Comparison of ENCODE assay signal across 29 cellular contexts in genomic region chr22:23796461-23796860, GRCh38. TPM values are rescaled to one million over a fixed set of nuclear protein-coding genes. Genes with fewer than 3 reads are reported as not detected.
A peak's percentile ranks its signal among the peaks of the same experiment; 100 is the strongest.
DNase-seq lines count a peak whose midpoint lies in the region; ATAC-seq and TF ChIP-seq lines count a peak whose summit lies in the region.
"Had no signal": no experiment of that assay in that cellular context is flagged by ENCODE, and none has a peak within 500 bp of the region (broad histone marks: within the 10 kb centered on the region; RNA-seq: fewer than 3 reads in every experiment).

No MANE protein-coding gene starts in this region.

- POLR2A ChIA-PET in SK-N-SH (lab: Yijun Ruan, JAX), result no interaction called here

- 93% methylated on average over 5 of the region's 5 CpGs for WGBS in SK-N-SH (ENCODE audit: low lambda C conversion rate)
- WGBS in heart left ventricle, 4 donors, result 65 to 78% (median 68%) methylated on average over 5 of the region's 5 CpGs

- ATAC-seq in SK-N-SH treated with all-trans-retinoic acid at 6 μM for 48 hours, result no peak
- no peak for ATAC-seq in stimulated activated naive B cell treated with anti-CD40 and anti-IgM and Interleukin-4, amounts not matched to agents 10 μg/mL and 1 μg/mL and 100 μg/mL, for 72 hours (replicated peaks)
- ATAC-seq in HG03045 (IDR thresholded peaks at IDR 0.05; ENCODE audit: unreplicated experiment), result no peak
- ATAC-seq in heart left ventricle, result no peak
- ATAC-seq in GM18517 (IDR thresholded peaks at IDR 0.05; ENCODE audit: unreplicated experiment), result no peak
- ATAC-seq: left cardiac atrium had no signal

- CTCF ChIA-PET in SK-N-SH (lab: Yijun Ruan, JAX), result interaction anchor here (1.4 kb wide), 1 partner anchor 53 kb away, joined by 5 read pairs; no protein-coding TSS in a partner anchor

- peaks cover 0 to 10% of the 10 kb centered on the region in 2 experiments; a peak in 1 of 4 replicates for H3K4me1 ChIP-seq in SK-N-SH (ENCODE audit: control insufficient read depth in 1 of 2, insufficient read depth in 2 of 2, low read depth in 1 of 2, low read length in 1 of 2)
- peaks cover 0 to 8% (median 5%) of the 10 kb centered on the region in 12 donors for H3K4me1 ChIP-seq in heart left ventricle

- H4K20me1 ChIP-seq in SK-N-SH (ENCODE audit: insufficient read depth), result peaks cover 15% of the 10 kb centered on the region

- H3K36me3 ChIP-seq in SK-N-SH (replicated peaks in 1 of 2; ENCODE audit: control insufficient read depth in 1 of 2, insufficient read depth in 2 of 2, low read length in 1 of 2) (peaks cover 43 to 57% of the 10 kb centered on the region in 2 experiments), heart left ventricle (peaks cover 0 to 97% (median 86%) of the 10 kb centered on the region in 9 donors)

- H3K27ac Mint-ChIP-seq in chondrocyte (ENCODE audit: unreplicated experiment), result peak overlapping the region; percentile 73
- H3K27ac Mint-ChIP-seq in mesothelial cell of epicardium, result peak overlapping the region; percentile 80
- H3K27ac Mint-ChIP-seq in stimulated activated naive B cell treated with anti-CD40 and anti-IgM and Interleukin-4, amounts not matched to agents 10 μg/mL and 1 μg/mL and 100 μg/mL, for 72 hours, result peak overlapping the region; percentile 67
- H3K27ac Mint-ChIP-seq: activated CD4-positive, alpha-beta T cell treated with anti-CD3 and anti-CD28 coated beads, Interleukin-2, amount 10 ng/mL, durations not matched to agents 7 days and 5 days; CD4-positive, alpha-beta T cell had no signal

- no peaks in the 10 kb centered on the region for H3K27me3 ChIP-seq in SK-N-SH (ENCODE audit: insufficient read depth)
- H3K27me3 ChIP-seq in heart left ventricle, result no peaks in the 10 kb centered on the region
- H3K27me3 ChIP-seq: adrenal gland, brain microvascular endothelial cell, tibial nerve had no signal

- no peak overlapping the region for H3K4me2 ChIP-seq in SK-N-SH
- H3K4me2 ChIP-seq: KMS-11 had no signal

- no peak overlapping the region for H2AFZ ChIP-seq in SK-N-SH (ENCODE audit: low read depth)

- peak; percentile 8 for DNase-seq in SK-N-SH
- peak; percentile 18 for DNase-seq in chondrocyte (ENCODE audit: low spot score)
- no peak for DNase-seq in mesothelial cell of epicardium (ENCODE audit: low spot score in 2 of 2, unreplicated experiment in 2 of 2)
- DNase-seq in stimulated activated naive B cell treated with anti-CD40 and anti-IgM and Interleukin-4, amounts not matched to agents 10 μg/mL and 1 μg/mL and 100 μg/mL, for 72 hours, result no peak
- DNase-seq in heart left ventricle, result no peak
- DNase-seq: activated CD4-positive, alpha-beta T cell treated with anti-CD3 and anti-CD28 coated beads, Interleukin-2, amount 10 ng/mL, durations not matched to agents 7 days and 5 days; activated naive CD4-positive, alpha-beta T cell; activated T-cell treated with anti-CD3 and anti-CD28 coated beads, Interleukin-2, amount 50 U/mL, for 48 hours; adrenal gland; brain microvascular endothelial cell; CD4-positive, alpha-beta T cell; HCEC 1CT; left cardiac atrium; NCI-H1417 treated with DMSO at 0.1 percent for 48 hours; NCI-H2081 treated with DMSO at 0.1 percent for 48 hours; NCI-H226; nucleus accumbens; small intestine; stimulated activated CD8-positive, alpha-beta memory T cell treated with anti-CD3 and anti-CD28 coated beads, Interleukin-4, amount 100 ng/mL, for 48 hours; T1000 had no signal

- TF ChIP-seq RAD21 in SK-N-SH (IDR thresholded peaks at IDR 0.05; ENCODE audit: low read length), result no peak

- no peaks in the 10 kb centered on the region for H3K9me3 Mint-ChIP-seq in chondrocyte (ENCODE audit: low read depth)
- no peaks in the 10 kb centered on the region for H3K9me3 Mint-ChIP-seq in mesothelial cell of epicardium
- no peaks in the 10 kb centered on the region for H3K9me3 Mint-ChIP-seq in stimulated activated naive B cell treated with anti-CD40 and anti-IgM and Interleukin-4, amounts not matched to agents 10 μg/mL and 1 μg/mL and 100 μg/mL, for 72 hours
- H3K9me3 Mint-ChIP-seq: activated CD4-positive, alpha-beta T cell treated with anti-CD3 and anti-CD28 coated beads, Interleukin-2, amount 10 ng/mL, durations not matched to agents 7 days and 5 days; CD4-positive, alpha-beta T cell had no signal

- peaks cover 3% of the 10 kb centered on the region for H3F3A ChIP-seq in SK-N-SH (replicated peaks; ENCODE audit: insufficient read depth)

- no peaks in the 10 kb centered on the region for H3K9me2 ChIP-seq in SK-N-SH

- no peak overlapping the region for H3K9ac ChIP-seq in SK-N-SH
- H3K9ac ChIP-seq: KMS-11 had no signal

- no peak for TF ChIP-seq POLR2A in heart left ventricle (IDR thresholded peaks at IDR 0.05)

- H3K9me3 ChIP-seq in SK-N-SH (no peaks in the 10 kb centered on the region), heart left ventricle (no peaks in the 10 kb centered on the region)
- H3K9me3 ChIP-seq: adrenal gland, tibial nerve had no signal

- no peak for TF ChIP-seq EP300 in SK-N-SH (IDR thresholded peaks at IDR 0.05; ENCODE audit: borderline replicate concordance in 1 of 2, low read depth in 1 of 2, low read length in 1 of 2)

- H3K4me3 Mint-ChIP-seq in chondrocyte (ENCODE audit: unreplicated experiment) (no peak overlapping the region), mesothelial cell of epicardium (no peak overlapping the region)
- H3K4me3 Mint-ChIP-seq in stimulated activated naive B cell treated with anti-CD40 and anti-IgM and Interleukin-4, amounts not matched to agents 10 μg/mL and 1 μg/mL and 100 μg/mL, for 72 hours, result no peak overlapping the region
- H3K4me3 Mint-ChIP-seq: activated CD4-positive, alpha-beta T cell treated with anti-CD3 and anti-CD28 coated beads, Interleukin-2, amount 10 ng/mL, durations not matched to agents 7 days and 5 days; CD4-positive, alpha-beta T cell had no signal

- H3K27me3 Mint-ChIP-seq in chondrocyte (ENCODE audit: low read depth) (no peaks in the 10 kb centered on the region), mesothelial cell of epicardium (ENCODE audit: low read depth) (no peaks in the 10 kb centered on the region)
- H3K27me3 Mint-ChIP-seq in stimulated activated naive B cell treated with anti-CD40 and anti-IgM and Interleukin-4, amounts not matched to agents 10 μg/mL and 1 μg/mL and 100 μg/mL, for 72 hours, result no peaks in the 10 kb centered on the region
- H3K27me3 Mint-ChIP-seq: activated CD4-positive, alpha-beta T cell treated with anti-CD3 and anti-CD28 coated beads, Interleukin-2, amount 10 ng/mL, durations not matched to agents 7 days and 5 days; CD4-positive, alpha-beta T cell had no signal

- peaks cover 28% of the 10 kb centered on the region for H3K36me3 Mint-ChIP-seq in chondrocyte (ENCODE audit: low read depth)
- H3K36me3 Mint-ChIP-seq in mesothelial cell of epicardium, result peaks cover 39% of the 10 kb centered on the region
- peaks cover 47 to 66% of the 10 kb centered on the region in 2 donors for H3K36me3 Mint-ChIP-seq in stimulated activated naive B cell treated with anti-CD40 and anti-IgM and Interleukin-4, amounts not matched to agents 10 μg/mL and 1 μg/mL and 100 μg/mL, for 72 hours

- no peak overlapping the region for H3K27ac ChIP-seq in SK-N-SH (ENCODE audit: low read depth in 2 of 2, low read length in 1 of 2)
- no peak overlapping the region for H3K27ac ChIP-seq in heart left ventricle
- H3K27ac ChIP-seq: 22Rv1, adrenal gland, brain microvascular endothelial cell, KMS-11, tibial nerve had no signal

- H3K4me3 ChIP-seq in SK-N-SH (ENCODE audit: low read depth in 2 of 2, low read length in 1 of 2), result no peak overlapping the region
- no peak overlapping the region for H3K4me3 ChIP-seq in heart left ventricle
- H3K4me3 ChIP-seq: adrenal gland, tibial nerve had no signal

- TF ChIP-seq CTCF in SK-N-SH (IDR thresholded peaks at IDR 0.05) (no peak), chondrocyte (IDR thresholded peaks at IDR 0.05) (no peak), mesothelial cell of epicardium (IDR thresholded peaks at IDR 0.05; ENCODE audit: unreplicated experiment) (no peak), heart left ventricle (IDR thresholded peaks at IDR 0.05) (no peak)

- intact Hi-C loops in heart left ventricle (cut with DNase I), result no loop called here

- H3K4me1 Mint-ChIP-seq in chondrocyte (ENCODE audit: low read depth) (peaks cover 13% of the 10 kb centered on the region), mesothelial cell of epicardium (peaks cover 20% of the 10 kb centered on the region)
- peaks cover 36 to 48% of the 10 kb centered on the region in 2 donors for H3K4me1 Mint-ChIP-seq in stimulated activated naive B cell treated with anti-CD40 and anti-IgM and Interleukin-4, amounts not matched to agents 10 μg/mL and 1 μg/mL and 100 μg/mL, for 72 hours

- H3K79me2 ChIP-seq in SK-N-SH (ENCODE audit: insufficient read depth), result peaks cover 33% of the 10 kb centered on the region

RNA-seq across cellular contexts. Expression of gene SMARCB1, which starts 9.7 kb away (rescaled TPM):
- 182 and 215 TPM in 2 replicates for polyA plus RNA-seq in SK-N-SH (2012; rRNA removed)
- 170 and 192 TPM in 2 replicates for polyA plus RNA-seq in SK-N-SH (2012; cell fraction: cytosol; rRNA removed)
- 113 and 134 TPM in 2 replicates for polyA plus RNA-seq in SK-N-SH (2012; cell fraction: nucleus; rRNA removed)
- 102 to 133 TPM (median 114 TPM) in 3 replicates for total RNA-seq in chondrocyte
- total RNA-seq in mesothelial cell of epicardium, result 182 to 192 TPM (median 184 TPM) in 3 replicates
- total RNA-seq in heart left ventricle, result 10 to 100 TPM; 32.8 to 54.2 (median 45.6) TPM
- polyA plus RNA-seq in heart left ventricle, result 10 to 100 TPM; 30.2 to 75.3 TPM

RNA-seq across cellular contexts. Expression of gene MMP11, which starts 23.8 kb away (rescaled TPM):
- polyA plus RNA-seq in SK-N-SH (2012; rRNA removed) (50.8 and 64.4 TPM in 2 replicates), heart left ventricle (10 to 100 TPM in 1 of 2 donors, 1 to 10 TPM in 1; 6.2 to 10.5 TPM)
- polyA plus RNA-seq in SK-N-SH (2012; cell fraction: cytosol; rRNA removed), result 31.3 and 49.7 TPM in 2 replicates
- 48.3 and 75.0 TPM in 2 replicates for polyA plus RNA-seq in SK-N-SH (2012; cell fraction: nucleus; rRNA removed)
- total RNA-seq in chondrocyte (68.4 to 172 TPM (median 169 TPM) in 3 replicates), mesothelial cell of epicardium (510 to 566 TPM (median 528 TPM) in 3 replicates), heart left ventricle (10 to 100 TPM in 5 of 9 donors, 1 to 10 TPM in 4; 5.2 to 17.0 (median 10.4) TPM)

RNA-seq across cellular contexts. Expression of gene CHCHD10, which starts 28.7 kb away (rescaled TPM):
- polyA plus RNA-seq in SK-N-SH (2012; rRNA removed) (27.7 and 70.1 TPM in 2 replicates), heart left ventricle (1,000 to 10,000 TPM in 1 of 2 donors, 100 to 1,000 TPM in 1; 393 to 2,069 TPM)
- 50.5 and 57.1 TPM in 2 replicates for polyA plus RNA-seq in SK-N-SH (2012; cell fraction: cytosol; rRNA removed)
- 31.9 and 32.3 TPM in 2 replicates for polyA plus RNA-seq in SK-N-SH (2012; cell fraction: nucleus; rRNA removed)
- total RNA-seq in chondrocyte (42.6 to 78.5 TPM (median 62.2 TPM) in 3 replicates), mesothelial cell of epicardium (56.6 to 61.9 TPM (median 61.8 TPM) in 3 replicates), heart left ventricle (1,000 to 10,000 TPM in 3 of 9 donors, 100 to 1,000 TPM in 6; 374 to 1,458 (median 944) TPM)

RNA-seq across cellular contexts. Expression of gene C22orf15, which starts 33.7 kb away (rescaled TPM):
- polyA plus RNA-seq in SK-N-SH (2012; rRNA removed) (1.6 and 2.5 TPM in 2 replicates), heart left ventricle (not detected)
- 0.80 and 1.2 TPM in 2 replicates for polyA plus RNA-seq in SK-N-SH (2012; cell fraction: cytosol; rRNA removed)
- 6.0 and 8.1 TPM in 2 replicates for polyA plus RNA-seq in SK-N-SH (2012; cell fraction: nucleus; rRNA removed)
- total RNA-seq in chondrocyte (not detected in 3 replicates), mesothelial cell of epicardium (0.36 to 0.82 TPM (median 0.52 TPM) in 3 replicates), heart left ventricle (not detected)
- total RNA-seq: cerebellum, endothelial cell of umbilical vein, left cardiac atrium had no signal

RNA-seq across cellular contexts. Expression of gene VPREB3, which starts 42.2 kb away (rescaled TPM):
- polyA plus RNA-seq in SK-N-SH (2012; rRNA removed) (0.54 TPM in 1 of 2 replicates, not detected in the other), heart left ventricle (under 1 TPM; 0.75 to 0.80 TPM)
- 0.19 and 0.30 TPM in 2 replicates for polyA plus RNA-seq in SK-N-SH (2012; cell fraction: cytosol; rRNA removed)
- not detected in 2 replicates for polyA plus RNA-seq in SK-N-SH (2012; cell fraction: nucleus; rRNA removed)
- total RNA-seq in chondrocyte (not detected in 3 replicates), mesothelial cell of epicardium (0.52 TPM in 1 of 3 replicates, not detected in the others), heart left ventricle (1 to 10 TPM in 2 of 9 donors, under 1 TPM in 4, not detected in 3; 0.63 to 3.2 (median 0.84) TPM)
- total RNA-seq: activated CD4-positive, alpha-beta T cell treated with anti-CD3 and anti-CD28 coated beads, Interleukin-2, amount 10 ng/mL, durations not matched to agents 7 days and 5 days; CD4-positive, alpha-beta T cell; cerebellum; endothelial cell of umbilical vein; pulmonary artery endothelial cell; tibial nerve had no signal
- polyA plus RNA-seq: endothelial cell of umbilical vein had no signal

Comparison
In these comparisons a context has a peak if more than half of its experiments do, and no peak if none do; other contexts are left out.
1. DNase-seq: peak in SK-N-SH (single experiment) and chondrocyte (single experiment); none in mesothelial cell of epicardium (0 of 2), stimulated activated naive B cell treated with anti-CD40 and anti-IgM and Interleukin-4, amounts not matched to agents 10 μg/mL and 1 μg/mL and 100 μg/mL, for 72 hours (single experiment) and heart left ventricle (0 of 5).
2. Peak in every context shown above with its lines, with median percentiles within 50 percentile points of each other: H3K27ac Mint-ChIP-seq.